31 cellular contexts compared by ENCODE assay signal in genomic region chr15:50607129-50607528, GRCh38.
"Had no signal": no experiment of that assay in that cellular context is flagged by ENCODE, and none has a peak within 500 bp of the region (broad histone marks: within the 10 kb centered on the region; RNA-seq: fewer than 3 reads in every experiment).

No MANE protein-coding gene starts in this region.

- H3K9me3 Mint-ChIP-seq: activated naive CD4-positive, alpha-beta T cell treated with anti-CD3 and anti-CD28 coated beads, Interleukin-2, amount 10 ng/mL, durations not matched to agents 7 days and 5 days; activated T-cell treated with anti-CD3 and anti-CD28 coated beads, Interleukin-2, amount 50 U/mL, for 24 hours had no signal

- H3K4me3 ChIP-seq: colonic mucosa, esophagus squamous epithelium had no signal

- ATAC-seq: activated CD4-positive, CD25-positive, alpha-beta regulatory T cell treated with anti-CD3 and anti-CD28 coated beads, Interleukin-2, amount 50 U/mL, for 24 hours; activated CD8-positive, alpha-beta T cell treated with anti-CD3 and anti-CD28 coated beads for 36 hours; activated naive CD4-positive, alpha-beta T cell treated with anti-CD3 and anti-CD28 coated beads, Interleukin-2, amount 50 U/mL, for 72 hours; activated T-cell treated with anti-CD3 and anti-CD28 coated beads, Interleukin-2, amount 50 U/mL, for 72 hours had no signal

- H3K9me3 ChIP-seq: colonic mucosa, esophagus squamous epithelium had no signal

- H3K4me1 ChIP-seq: colonic mucosa, esophagus squamous epithelium had no signal

- H3K4me1 Mint-ChIP-seq: activated B cell treated with CpG ODN at 0.5 μM for 24 hours; activated naive CD4-positive, alpha-beta T cell treated with anti-CD3 and anti-CD28 coated beads, Interleukin-2, amount 10 ng/mL, durations not matched to agents 7 days and 5 days; activated naive CD8-positive, alpha-beta T cell treated with anti-CD3 and anti-CD28 coated beads, Interleukin-2, amount 10 ng/mL, durations not matched to agents 7 days and 5 days had no signal

- H3K27ac ChIP-seq: brain microvascular endothelial cell, colonic mucosa, epithelial cell of prostate, esophagus squamous epithelium, WERI-Rb-1 had no signal

- DNase-seq: activated B cell treated with CpG ODN at 0.5 μM for 24 hours; activated CD4-positive, alpha-beta T cell treated with anti-CD3 and anti-CD28 coated beads for 48 hours; activated CD4-positive, alpha-beta T cell treated with anti-CD3 and anti-CD28 coated beads, Interleukin-2, amount 50 U/mL, for 1 hour; activated CD4-positive, alpha-beta T cell treated with anti-CD3 and anti-CD28 coated beads, Interleukin-2, amount 50 U/mL, for 48 hours; activated CD8-positive, alpha-beta memory T cell treated with anti-CD3 and anti-CD28 coated beads, Interleukin-2, amount 50 U/mL, for 48 hours; activated CD8-positive, alpha-beta T cell treated with anti-CD3 and anti-CD28 coated beads for 36 hours; activated gamma-delta T cell; activated naive CD4-positive, alpha-beta T cell; activated naive CD4-positive, alpha-beta T cell treated with anti-CD3 and anti-CD28 coated beads, Interleukin-2, amount 10 ng/mL, durations not matched to agents 7 days and 5 days; activated naive CD8-positive, alpha-beta T cell treated with anti-CD3 and anti-CD28 coated beads, Interleukin-2, amount 10 ng/mL, durations not matched to agents 7 days and 5 days; activated T-cell treated with anti-CD3 and anti-CD28 coated beads for 4 hours; activated T-cell treated with anti-CD3 and anti-CD28 coated beads, Interleukin-2, amount 50 U/mL, for 24 hours; activated T-cell treated with anti-CD3 and anti-CD28 coated beads, Interleukin-2, amount 50 U/mL, for 72 hours; brain microvascular endothelial cell; cerebellar nuclear complex; colonic mucosa; effector CD8-positive, alpha-beta T cell; esophagus squamous epithelium; foreskin melanocyte; head of caudate nucleus; T1000; WERI-Rb-1 had no signal

- H3K27ac Mint-ChIP-seq: activated B cell treated with CpG ODN at 0.5 μM for 24 hours; activated CD8-positive, alpha-beta T cell treated with anti-CD3 and anti-CD28 coated beads for 36 hours; activated naive CD4-positive, alpha-beta T cell treated with anti-CD3 and anti-CD28 coated beads, Interleukin-2, amount 10 ng/mL, durations not matched to agents 7 days and 5 days; activated naive CD8-positive, alpha-beta T cell treated with anti-CD3 and anti-CD28 coated beads, Interleukin-2, amount 10 ng/mL, durations not matched to agents 7 days and 5 days; activated T-cell treated with anti-CD3 and anti-CD28 coated beads, Interleukin-2, amount 50 U/mL, for 24 hours; activated T-cell treated with anti-CD3 and anti-CD28 coated beads, Interleukin-2, amount 50 U/mL, for 72 hours; T-helper 1 cell treated with Interleukin-12 subunit alpha and Interleukin-12 subunit beta and Interleukin-4 antibody, amounts not matched to agents 30 μg/mL and 1 μg/mL, for 36 hours; T-helper 2 cell treated with Interferon-gamma antibody and Interleukin-4, amounts not matched to agents 5 μg/mL and 100 μg/mL, for 36 hours had no signal

- FAIRE-seq: astrocyte, bronchial epithelial cell, endometrium, endothelial cell of umbilical vein had no signal

- H3K4me3 Mint-ChIP-seq: activated B cell treated with CpG ODN at 0.5 μM for 24 hours; activated CD8-positive, alpha-beta T cell treated with anti-CD3 and anti-CD28 coated beads for 36 hours; activated naive CD4-positive, alpha-beta T cell treated with anti-CD3 and anti-CD28 coated beads, Interleukin-2, amount 10 ng/mL, durations not matched to agents 7 days and 5 days; activated naive CD8-positive, alpha-beta T cell treated with anti-CD3 and anti-CD28 coated beads, Interleukin-2, amount 10 ng/mL, durations not matched to agents 7 days and 5 days; activated T-cell treated with anti-CD3 and anti-CD28 coated beads, Interleukin-2, amount 50 U/mL, for 24 hours; activated T-cell treated with anti-CD3 and anti-CD28 coated beads, Interleukin-2, amount 50 U/mL, for 72 hours; T-helper 1 cell treated with Interleukin-12 subunit alpha and Interleukin-12 subunit beta and Interleukin-4 antibody, amounts not matched to agents 30 μg/mL and 1 μg/mL, for 36 hours; T-helper 2 cell treated with Interferon-gamma antibody and Interleukin-4, amounts not matched to agents 5 μg/mL and 100 μg/mL, for 36 hours had no signal

- H3K27me3 ChIP-seq: brain microvascular endothelial cell, colonic mucosa, esophagus squamous epithelium had no signal

- H3K27me3 Mint-ChIP-seq: activated B cell treated with CpG ODN at 0.5 μM for 24 hours; activated CD8-positive, alpha-beta T cell treated with anti-CD3 and anti-CD28 coated beads for 36 hours; activated naive CD4-positive, alpha-beta T cell treated with anti-CD3 and anti-CD28 coated beads, Interleukin-2, amount 10 ng/mL, durations not matched to agents 7 days and 5 days; activated naive CD8-positive, alpha-beta T cell treated with anti-CD3 and anti-CD28 coated beads, Interleukin-2, amount 10 ng/mL, durations not matched to agents 7 days and 5 days; activated T-cell treated with anti-CD3 and anti-CD28 coated beads, Interleukin-2, amount 50 U/mL, for 24 hours had no signal
